In genomic region chrX:36986231-36986630, GRCh38 we compare ENCODE assay signal across 14 cellular contexts. TPM values are rescaled to one million over a fixed set of nuclear protein-coding genes. Genes with fewer than 3 reads are reported as not detected.
A peak's percentile ranks its signal among the peaks of the same experiment; 100 is the strongest.
DNase-seq lines count a peak whose midpoint lies in the region; TF ChIP-seq lines count a peak whose summit lies in the region.
"Had no signal": no experiment of that assay in that cellular context is flagged by ENCODE, and none has a peak within 500 bp of the region (broad histone marks: within the 10 kb centered on the region; RNA-seq: fewer than 3 reads in every experiment).

No MANE protein-coding gene starts in this region.

- H3K4me3 Mint-ChIP-seq in Calu3 (ENCODE audit: low read depth, unreplicated experiment) = peak overlapping the region; percentile 75
- no peak overlapping the region for H3K4me3 Mint-ChIP-seq in activated naive CD4-positive, alpha-beta T cell treated with anti-CD3 and anti-CD28 coated beads for 36 hours
- H3K4me3 Mint-ChIP-seq: activated CD4-positive, alpha-beta memory T cell treated with anti-CD3 and anti-CD28 coated beads, Interleukin-2, amount 10 ng/mL, durations not matched to agents 7 days and 5 days had no signal

- no peaks in the 10 kb centered on the region for H3K27me3 ChIP-seq in trophoblast cell (ENCODE audit: insufficient read depth, low read length)

- H3K4me2 ChIP-seq in trophoblast cell (ENCODE audit: low read length) = peak overlapping the region; percentile 73

- no peak overlapping the region for H2BK12ac ChIP-seq in trophoblast cell (ENCODE audit: low read length)

- H2AK5ac ChIP-seq in trophoblast cell (ENCODE audit: low read length) = no peak overlapping the region

- WGBS in trophoblast cell (ENCODE audit: extremely low coverage, insufficient coverage, insufficient read length) = no CpG with 5 or more reads among the region's 34 CpGs

- no peaks in the 10 kb centered on the region for H3K79me1 ChIP-seq in trophoblast cell (ENCODE audit: low read length)

- H2AFZ ChIP-seq in trophoblast cell (ENCODE audit: insufficient read depth, low read length, poor library complexity) = no peak overlapping the region

- intact Hi-C loops in Calu3 (cut with micrococcal nuclease; ENCODE audit: unreplicated experiment) = no loop called here
- intact Hi-C loops in activated naive CD4-positive, alpha-beta T cell treated with anti-CD3 and anti-CD28 coated beads for 36 hours (cut with micrococcal nuclease) = no loop called here

- H4K91ac ChIP-seq in trophoblast cell (ENCODE audit: low read depth, low read length) = no peak overlapping the region

- H3K79me2 ChIP-seq in trophoblast cell (ENCODE audit: control insufficient read depth, insufficient read depth, low read length, poor library complexity) = no peaks in the 10 kb centered on the region

- peak; percentile 32 for DNase-seq in Calu3
- no peak for DNase-seq in SK-N-MC (ENCODE audit: low read depth, low spot score)
- no peak for DNase-seq in trophoblast cell
- DNase-seq in activated naive CD4-positive, alpha-beta T cell treated with anti-CD3 and anti-CD28 coated beads for 36 hours = no peak
- DNase-seq in activated effector memory CD4-positive, alpha-beta T cell treated with Interleukin-2 at 50 U/mL for 16 hours = no peak
- DNase-seq in NCI-H1436 (lab: John Stamatoyannopoulos, UW) = no peak
- DNase-seq in GM13977 (ENCODE audit: low spot score) = no peak
- DNase-seq: activated CD4-positive, alpha-beta memory T cell treated with anti-CD3 and anti-CD28 coated beads, Interleukin-2, amount 10 ng/mL, durations not matched to agents 7 days and 5 days; central memory CD4-positive, alpha-beta T cell; left colon; NCI-H82 had no signal

- BruUV-seq in Calu3 (replicated peaks; lab: Mats Ljungman, UMichigan) = no TSS peak

- no peak overlapping the region for H3K27ac ChIP-seq in SK-N-MC
- no peak overlapping the region for H3K27ac ChIP-seq in trophoblast cell (ENCODE audit: low read depth, low read length)
- H3K27ac ChIP-seq: HL-60, neutrophil had no signal

- peaks cover 5% of the 10 kb centered on the region for H3K27me3 Mint-ChIP-seq in Calu3 (ENCODE audit: unreplicated experiment)
- peaks cover 9% of the 10 kb centered on the region for H3K27me3 Mint-ChIP-seq in activated naive CD4-positive, alpha-beta T cell treated with anti-CD3 and anti-CD28 coated beads for 36 hours (ENCODE audit: low read depth)

- peaks cover 12% of the 10 kb centered on the region for H3K36me3 Mint-ChIP-seq in Calu3 (ENCODE audit: insufficient read depth, unreplicated experiment)
- H3K36me3 Mint-ChIP-seq in activated naive CD4-positive, alpha-beta T cell treated with anti-CD3 and anti-CD28 coated beads for 36 hours (ENCODE audit: low read depth) = no peaks in the 10 kb centered on the region

- H3K36me3 ChIP-seq in SK-N-MC (ENCODE audit: insufficient read depth, low read length) (no peaks in the 10 kb centered on the region), trophoblast cell (ENCODE audit: control insufficient read depth in 1 of 2, insufficient read depth in 2 of 2, low read length in 2 of 2) (no peaks in the 10 kb centered on the region)
- H3K36me3 ChIP-seq: neutrophil had no signal

- no peak overlapping the region for H3K14ac ChIP-seq in trophoblast cell (ENCODE audit: low read length)

- H3K18ac ChIP-seq in trophoblast cell (ENCODE audit: low read length) = no peak overlapping the region

- H3K9ac ChIP-seq in SK-N-MC (ENCODE audit: insufficient read length) = no peak overlapping the region
- no peak overlapping the region for H3K9ac ChIP-seq in trophoblast cell (ENCODE audit: low read length)

- H3K4me1 Mint-ChIP-seq in Calu3 (ENCODE audit: low read depth, unreplicated experiment) = peaks cover 9% of the 10 kb centered on the region
- peaks cover 2% of the 10 kb centered on the region for H3K4me1 Mint-ChIP-seq in activated naive CD4-positive, alpha-beta T cell treated with anti-CD3 and anti-CD28 coated beads for 36 hours (ENCODE audit: low read depth)
- H3K4me1 Mint-ChIP-seq: activated CD4-positive, alpha-beta memory T cell treated with anti-CD3 and anti-CD28 coated beads, Interleukin-2, amount 10 ng/mL, durations not matched to agents 7 days and 5 days had no signal

- CTCF ChIA-PET in Calu3 (lab: Charles Lee) = interaction anchor here (1.1 kb wide), 1 partner anchor 11 kb away, joined by 3 read pairs; no protein-coding TSS in a partner anchor
- CTCF ChIA-PET in activated naive CD4-positive, alpha-beta T cell treated with anti-CD3 and anti-CD28 coated beads for 36 hours (lab: Charles Lee) = no interaction called here

- no peak overlapping the region for H4K12ac ChIP-seq in trophoblast cell (ENCODE audit: low read depth, low read length)

- H2BK120ac ChIP-seq in trophoblast cell (ENCODE audit: insufficient read depth, low read length, poor library complexity) = no peak overlapping the region

- in situ Hi-C loops in GM13977 (cut with MboI; ENCODE audit: low pct_unique_long_range_greater_than_20kb, low sequenced_read_pairs, unreplicated experiment) = no loop called here

- H3K9me3 ChIP-seq in SK-N-MC (ENCODE audit: low read depth, low read length) = no peaks in the 10 kb centered on the region
- H3K9me3 ChIP-seq in iPS-18c (ENCODE audit: control insufficient read depth, insufficient read depth, low read length) = no peaks in the 10 kb centered on the region
- no peaks in the 10 kb centered on the region for H3K9me3 ChIP-seq in trophoblast cell (ENCODE audit: insufficient read depth, low read depth, low read length)
- H3K9me3 ChIP-seq: neutrophil had no signal

- H3K4ac ChIP-seq in trophoblast cell (ENCODE audit: low read depth, low read length) = no peak overlapping the region

- no peak overlapping the region for H3K27ac Mint-ChIP-seq in Calu3 (ENCODE audit: unreplicated experiment)
- no peak overlapping the region for H3K27ac Mint-ChIP-seq in activated naive CD4-positive, alpha-beta T cell treated with anti-CD3 and anti-CD28 coated beads for 36 hours
- H3K27ac Mint-ChIP-seq: activated CD4-positive, alpha-beta memory T cell treated with anti-CD3 and anti-CD28 coated beads, Interleukin-2, amount 10 ng/mL, durations not matched to agents 7 days and 5 days had no signal

- peaks cover 0 to 2% of the 10 kb centered on the region in 2 experiments for H3K4me1 ChIP-seq in trophoblast cell (ENCODE audit: control insufficient read depth in 1 of 2, insufficient read depth in 2 of 2, low read length in 2 of 2)

- H3K9me3 Mint-ChIP-seq in Calu3 (ENCODE audit: low read depth, unreplicated experiment) = no peaks in the 10 kb centered on the region
- H3K9me3 Mint-ChIP-seq in activated naive CD4-positive, alpha-beta T cell treated with anti-CD3 and anti-CD28 coated beads for 36 hours = no peaks in the 10 kb centered on the region
- H3K9me3 Mint-ChIP-seq: activated CD4-positive, alpha-beta memory T cell treated with anti-CD3 and anti-CD28 coated beads, Interleukin-2, amount 10 ng/mL, durations not matched to agents 7 days and 5 days had no signal

- TF ChIP-seq CTCF in Calu3 (IDR thresholded peaks at IDR 0.05; ENCODE audit: unreplicated experiment) (no peak), GM13977 (IDR thresholded peaks at IDR 0.05; ENCODE audit: extremely low read depth, insufficient read depth, missing control alignments) (no peak)

- no peak overlapping the region for H2BK5ac ChIP-seq in trophoblast cell (ENCODE audit: low read depth, low read length, poor library complexity)

- H3K23ac ChIP-seq in trophoblast cell (ENCODE audit: low read length) = no peak overlapping the region

- H3K4me3 ChIP-seq in SK-N-MC = peak overlapping the region; percentile 78
- peak overlapping the region; percentile 46 for H3K4me3 ChIP-seq in iPS-18c (ENCODE audit: insufficient read depth, low read depth, low read length)
- H3K4me3 ChIP-seq in trophoblast cell (ENCODE audit: low read depth, low read length) = peak overlapping the region; percentile 61

- H4K8ac ChIP-seq in trophoblast cell (ENCODE audit: low read depth, low read length) = no peak overlapping the region

RNA-seq across cellular contexts. Expression of gene FAM47C, which starts 21.9 kb away (rescaled TPM):
- not detected in 2 replicates for total RNA-seq in Calu3 (2022)
- polyA plus RNA-seq in trophoblast cell (2013) = 0.01 TPM in 1 of 2 replicates, not detected in the other
- total RNA-seq in activated naive CD4-positive, alpha-beta T cell treated with anti-CD3 and anti-CD28 coated beads for 36 hours = not detected
- total RNA-seq: activated CD4-positive, alpha-beta memory T cell treated with anti-CD3 and anti-CD28 coated beads, Interleukin-2, amount 10 ng/mL, durations not matched to agents 7 days and 5 days; left colon had no signal
